ENCODE assay signal across 10 cellular contexts in genomic region chr5:66145737-66146136, GRCh38. TPM values are rescaled to one million over a fixed set of nuclear protein-coding genes. Genes with fewer than 3 reads are reported as not detected.
DNase-seq lines count a peak whose midpoint lies in the region; ATAC-seq, FAIRE-seq and TF ChIP-seq lines count a peak whose summit lies in the region.
"Had no signal": no experiment of that assay in that cellular context is flagged by ENCODE, and none has a peak within 500 bp of the region (broad histone marks: within the 10 kb centered on the region; RNA-seq: fewer than 3 reads in every experiment).

No MANE protein-coding gene starts in this region.

- TF ChIP-seq CTCF in DND-41 (IDR thresholded peaks at IDR 0.05; ENCODE audit: borderline replicate concordance, extremely low read depth, low read length, poor library complexity, severe bottlenecking) (no peak), PC-3 (conservative IDR thresholded peaks at IDR 0.05; ENCODE audit: low read depth, low read length) (no peak), endothelial cell (IDR thresholded peaks at IDR 0.05; ENCODE audit: unreplicated experiment) (no peak), pancreas (IDR thresholded peaks at IDR 0.05) (no peak)

- no peaks in the 10 kb centered on the region for H3K9me3 Mint-ChIP-seq in endothelial cell (ENCODE audit: unreplicated experiment)

- H3K9ac ChIP-seq in DND-41 (ENCODE audit: low read depth, low read length) (peak overlapping the region; percentile 98), PC-3 (ENCODE audit: low read length) (peak overlapping the region; percentile 89)

- peaks cover 4% of the 10 kb centered on the region for H3K36me3 Mint-ChIP-seq in endothelial cell (ENCODE audit: low read depth, unreplicated experiment)

- H3F3A ChIP-seq in PC-3 (ENCODE audit: low read length, unreplicated experiment), result no peaks in the 10 kb centered on the region

- H3K4me2 ChIP-seq in DND-41 (ENCODE audit: insufficient read depth, low read length) (peak overlapping the region; percentile 83), PC-3 (ENCODE audit: low read length) (peak overlapping the region; percentile 85)

- BruUV-seq in PC-3 (replicated peaks; lab: Mats Ljungman, UMichigan), result no TSS peak

- intact Hi-C loops in PC-3 (cut with micrococcal nuclease), result loop anchor here (10.0 kb wide), 2 partner anchors 221 to 381 kb away; partner anchors contain the start of gene ERBIN
- intact Hi-C loops in pancreas (cut with DNase I), result no loop called here

- no peaks in the 10 kb centered on the region for H3K9me3 ChIP-seq in DND-41 (ENCODE audit: insufficient read depth, low read length, severe bottlenecking)
- no peaks in the 10 kb centered on the region for H3K9me3 ChIP-seq in PC-3 (ENCODE audit: low read length)
- H3K9me3 ChIP-seq in pancreas, result no peaks in the 10 kb centered on the region

- peak overlapping the region; percentile 98 for H3K4me3 Mint-ChIP-seq in endothelial cell (ENCODE audit: unreplicated experiment)

- ATAC-seq in DND-41 (ENCODE audit: insufficient read depth, low read depth), result no peak
- ATAC-seq in PC-3, result no peak
- no peak for ATAC-seq in pancreas
- ATAC-seq in HG03135 (IDR thresholded peaks at IDR 0.05; ENCODE audit: unreplicated experiment), result no peak

- peaks cover 73% of the 10 kb centered on the region for H3K79me2 ChIP-seq in DND-41 (ENCODE audit: insufficient read depth, low read length)
- peaks cover 64% of the 10 kb centered on the region for H3K79me2 ChIP-seq in PC-3 (ENCODE audit: low read length)

- POLR2A ChIA-PET in PC-3 (lab: Charles Lee; ENCODE audit: unreplicated experiment), result no interaction called here

- H4K20me1 ChIP-seq in DND-41 (ENCODE audit: insufficient read depth, low read length) (peaks cover 19% of the 10 kb centered on the region; the same call in 1 of the 2 replicates), PC-3 (ENCODE audit: low read length) (peaks cover 6% of the 10 kb centered on the region; the same call in 1 of the 2 replicates)

- CTCF ChIA-PET in PC-3 (lab: Charles Lee), result no interaction called here

- H3K4me3 ChIP-seq in DND-41 (ENCODE audit: low read depth in 1 of 2, low read length in 2 of 2), result peak overlapping the region; percentile 45 to 67
- H3K4me3 ChIP-seq in PC-3 (ENCODE audit: low read length), result peak overlapping the region; percentile 85
- H3K4me3 ChIP-seq in pancreas, result peak overlapping the region; percentile 61 to 81 (median 74)

- peaks cover 7% of the 10 kb centered on the region; the same call in 1 of the 2 replicates for H3K36me3 ChIP-seq in DND-41 (ENCODE audit: insufficient read depth, low read length)
- no peaks in the 10 kb centered on the region; the same call in 1 of the 2 replicates for H3K36me3 ChIP-seq in PC-3 (ENCODE audit: low read depth, low read length)
- no peaks in the 10 kb centered on the region for H3K36me3 ChIP-seq in pancreas

- no peaks in the 10 kb centered on the region for H3K9me2 ChIP-seq in PC-3 (replicated peaks; ENCODE audit: low read length)

- peak overlapping the region; percentile 99 for H3K27ac Mint-ChIP-seq in endothelial cell (ENCODE audit: unreplicated experiment)

- DNase-seq in DND-41 (no peak), PC-3 (no peak), endothelial cell (ENCODE audit: low spot score) (no peak), pancreas (no peak), NCI-H2029 treated with DMSO at 0.1 percent for 48 hours (lab: John Stamatoyannopoulos, UW) (no peak), kidney tubule cell (ENCODE audit: low spot score) (no peak), CD1c-positive myeloid dendritic cell (ENCODE audit: extremely low spot score) (no peak)
- DNase-seq: amniotic stem cell, NCI-H146 had no signal

- H3K27me3 Mint-ChIP-seq in endothelial cell (ENCODE audit: unreplicated experiment), result peaks cover 8% of the 10 kb centered on the region

- WGBS in pancreas, 2 donors, result 5 to 8% methylated on average over 8 of the region's 8 CpGs

- H2AFZ ChIP-seq in DND-41 (ENCODE audit: low read depth, low read length) (no peak overlapping the region), PC-3 (ENCODE audit: low read length) (no peak overlapping the region)

- H3K4me1 Mint-ChIP-seq in endothelial cell (ENCODE audit: unreplicated experiment), result peaks cover 22% of the 10 kb centered on the region

- H3K27ac ChIP-seq in DND-41 (ENCODE audit: low read length) (peak overlapping the region; percentile 99), PC-3 (ENCODE audit: low read length) (no peak overlapping the region), pancreas (peak overlapping the region in 2 of 4 donors; percentile 98 to 99)

- H3K4me1 ChIP-seq in DND-41 (ENCODE audit: insufficient read depth, low read length), result peaks cover 52% of the 10 kb centered on the region
- no peaks in the 10 kb centered on the region for H3K4me1 ChIP-seq in PC-3 (ENCODE audit: insufficient read depth, low read length)
- H3K4me1 ChIP-seq in pancreas, result peaks cover 4 to 29% (median 21%) of the 10 kb centered on the region in 3 donors

- no peak for FAIRE-seq in pancreas (lab: Jason Lieb, UNC)

- no peaks in the 10 kb centered on the region for H3K27me3 ChIP-seq in DND-41 (ENCODE audit: insufficient read depth, low read length, poor library complexity)
- H3K27me3 ChIP-seq in PC-3 (ENCODE audit: low read length), result no peaks in the 10 kb centered on the region
- no peaks in the 10 kb centered on the region for H3K27me3 ChIP-seq in pancreas

RNA-seq across cellular contexts. Expression of gene SREK1, which starts 1.6 kb away (rescaled TPM):
- 34.8 and 43.1 TPM in 2 replicates for total RNA-seq in PC-3 (2014; rRNA removed)
- total RNA-seq in endothelial cell (ENCODE audit: unreplicated experiment), result 68.2 TPM
- total RNA-seq in pancreas, result 10 to 100 TPM; 21.1 to 37.3 (median 31.8) TPM
- polyA plus RNA-seq in pancreas, result 10 to 100 TPM; 39.4 to 56.6 TPM
